ENCODE assay signal across 27 cellular contexts in genomic region chr7:99371376-99371920, GRCh38. TPM values are rescaled to one million over a fixed set of nuclear protein-coding genes. Genes with fewer than 3 reads are reported as not detected.
A peak's percentile ranks its signal among the peaks of the same experiment; 100 is the strongest.
DNase-seq lines count a peak whose midpoint lies in the region; ATAC-seq and TF ChIP-seq lines count a peak whose summit lies in the region.
"Had no signal": no experiment of that assay in that cellular context is flagged by ENCODE, and none has a peak within 500 bp of the region (broad histone marks: within the 10 kb centered on the region; RNA-seq: fewer than 3 reads in every experiment).

No MANE protein-coding gene starts in this region.

- no peaks in the 10 kb centered on the region for H3K9me3 Mint-ChIP-seq in Caco-2 (ENCODE audit: unreplicated experiment)
- H3K9me3 Mint-ChIP-seq: activated T-cell treated with anti-CD3 and anti-CD28 coated beads, Interleukin-2, amount 50 U/mL, for 72 hours; CD4-positive, CD25-positive, alpha-beta regulatory T cell; effector memory CD8-positive, alpha-beta T cell; T-helper 1 cell treated with Interleukin-12 subunit alpha and Interleukin-12 subunit beta and Interleukin-4 antibody, amounts not matched to agents 30 μg/mL and 1 μg/mL, for 36 hours had no signal

- H3K9me3 ChIP-seq in Caco-2 = no peaks in the 10 kb centered on the region
- no peaks in the 10 kb centered on the region for H3K9me3 ChIP-seq in hepatocyte (ENCODE audit: low read depth)
- no peaks in the 10 kb centered on the region for H3K9me3 ChIP-seq in spleen
- H3K9me3 ChIP-seq in WERI-Rb-1 (ENCODE audit: severe bottlenecking) = no peaks in the 10 kb centered on the region
- H3K9me3 ChIP-seq: colonic mucosa, gastroesophageal sphincter, mucosa of descending colon, Peyer's patch, thoracic aorta had no signal

- CTCF ChIA-PET in Caco-2 (lab: Charles Lee) = no interaction called here

- peaks cover 22% of the 10 kb centered on the region for H3K4me1 Mint-ChIP-seq in Caco-2 (ENCODE audit: low read depth, unreplicated experiment)

- POLR2A ChIA-PET in Caco-2 (lab: Charles Lee) = interaction anchor here (0.7 to 1.5 kb wide), 3 partner anchors 18 to 1160 kb away, joined by 3 to 17 read pairs (median 4); partner anchors contain the start of genes BHLHA15, BUD31 and PDAP1

- DNase-seq in Caco-2 (no peak), NCI-H226 (peak; percentile 25), hepatocyte (ENCODE audit: low spot score) (no peak), spleen (peak; percentile 63), NCI-H748 (lab: John Stamatoyannopoulos, UW; ENCODE audit: unreplicated experiment) (no peak), WERI-Rb-1 (no peak)
- DNase-seq: activated CD4-positive, alpha-beta T cell treated with anti-CD3 and anti-CD28 coated beads for 4 hours; activated naive CD4-positive, alpha-beta T cell treated with Interleukin-2 at 50 U/mL for 16 hours; activated T-cell treated with anti-CD3 and anti-CD28 coated beads, Interleukin-2, amount 50 U/mL, for 72 hours; amniotic stem cell; CD4-positive, CD25-positive, alpha-beta regulatory T cell; effector memory CD8-positive, alpha-beta T cell; Kasumi-1; mucosa of descending colon; MV-4-11; NCI-H1694; NCI-H2171; NCI-H524 treated with DMSO at 0.1 percent for 48 hours; Peyer's patch; stimulated activated CD4-positive, alpha-beta T cell treated with anti-CD3 and anti-CD28 coated beads, Interleukin-4, amount 100 ng/mL, for 1 hour; stimulated activated naive CD4-positive, alpha-beta T cell treated with Interleukin-2 at 50 U/mL for 16 hours had no signal

- no peak for TF ChIP-seq CTCF in Caco-2 (IDR thresholded peaks at IDR 0.05; ENCODE audit: insufficient read depth in 1 of 2, low read depth in 1 of 2, low read length in 1 of 2, severe bottlenecking in 1 of 2, unreplicated experiment in 1 of 2)
- TF ChIP-seq CTCF in hepatocyte (IDR thresholded peaks at IDR 0.05; ENCODE audit: poor library complexity) = no peak
- no peak for TF ChIP-seq CTCF in spleen (IDR thresholded peaks at IDR 0.05 in 8 of 11, conservative IDR thresholded peaks at IDR 0.05 in 3 of 11)
- no peak for TF ChIP-seq CTCF in WERI-Rb-1 (IDR thresholded peaks at IDR 0.05; ENCODE audit: low read depth, low read length)

- peak overlapping the region; percentile 58 for H3K4me3 Mint-ChIP-seq in Caco-2 (ENCODE audit: unreplicated experiment)
- H3K4me3 Mint-ChIP-seq: activated T-cell treated with anti-CD3 and anti-CD28 coated beads, Interleukin-2, amount 50 U/mL, for 72 hours; effector memory CD8-positive, alpha-beta T cell; T-helper 1 cell treated with Interleukin-12 subunit alpha and Interleukin-12 subunit beta and Interleukin-4 antibody, amounts not matched to agents 30 μg/mL and 1 μg/mL, for 36 hours had no signal

- no TSS peak for BruUV-seq in Caco-2 (replicated peaks; lab: Mats Ljungman, UMichigan)

- H3K36me3 Mint-ChIP-seq in Caco-2 (ENCODE audit: insufficient read depth, unreplicated experiment) = peaks cover 43% of the 10 kb centered on the region

- H3K4me1 ChIP-seq in Caco-2 (peaks cover 35% of the 10 kb centered on the region), hepatocyte (ENCODE audit: insufficient read depth) (peaks cover 12% of the 10 kb centered on the region), spleen (peaks cover 11 to 36% (median 25%) of the 10 kb centered on the region in 6 donors)

- H2AFZ ChIP-seq in hepatocyte = no peak overlapping the region

- no peak for TF ChIP-seq POLR2A in spleen (IDR thresholded peaks at IDR 0.05)

- H3K27me3 ChIP-seq in Caco-2 (replicated peaks; ENCODE audit: control insufficient read depth, insufficient read depth, low read length) = no peaks in the 10 kb centered on the region
- no peaks in the 10 kb centered on the region for H3K27me3 ChIP-seq in hepatocyte
- no peaks in the 10 kb centered on the region for H3K27me3 ChIP-seq in spleen (replicated peaks in 1 of 7)
- no peaks in the 10 kb centered on the region for H3K27me3 ChIP-seq in WERI-Rb-1 (ENCODE audit: insufficient read depth, low read depth, severe bottlenecking)
- H3K27me3 ChIP-seq: colonic mucosa, gastroesophageal sphincter, Peyer's patch had no signal

- no peaks in the 10 kb centered on the region for H4K20me1 ChIP-seq in hepatocyte (ENCODE audit: insufficient read depth, poor library complexity, severe bottlenecking)

- intact Hi-C loops in Caco-2 (cut with micrococcal nuclease; ENCODE audit: unreplicated experiment) = no loop called here
- intact Hi-C loops in spleen (cut with DNase I; ENCODE audit: low total_unique reads) = loop anchor here (5.0 kb wide), 1 partner anchor 36 kb away; the partner anchor contains the start of genes BUD31 and PDAP1

- peaks cover 8% of the 10 kb centered on the region for H3K79me2 ChIP-seq in hepatocyte

- H3K27ac Mint-ChIP-seq in Caco-2 (ENCODE audit: unreplicated experiment) = peak overlapping the region; percentile 95
- H3K27ac Mint-ChIP-seq: activated T-cell treated with anti-CD3 and anti-CD28 coated beads, Interleukin-2, amount 50 U/mL, for 72 hours; CD4-positive, CD25-positive, alpha-beta regulatory T cell; effector memory CD8-positive, alpha-beta T cell; T-helper 1 cell treated with Interleukin-12 subunit alpha and Interleukin-12 subunit beta and Interleukin-4 antibody, amounts not matched to agents 30 μg/mL and 1 μg/mL, for 36 hours had no signal

- H3K27ac ChIP-seq in hepatocyte (peak overlapping the region; percentile 80), spleen (no peak overlapping the region), WERI-Rb-1 (no peak overlapping the region)
- H3K27ac ChIP-seq: HL-60 had no signal

- no peaks in the 10 kb centered on the region; the same call in 1 of the 2 replicates for H3K36me3 ChIP-seq in Caco-2 (ENCODE audit: control insufficient read depth, insufficient read depth, low read length)
- no peaks in the 10 kb centered on the region for H3K36me3 ChIP-seq in hepatocyte (replicated peaks; ENCODE audit: insufficient read depth, low read depth)
- peaks cover under 1 to 34% (median 12%) of the 10 kb centered on the region in 6 donors for H3K36me3 ChIP-seq in spleen
- H3K36me3 ChIP-seq in WERI-Rb-1 = peaks cover 15% of the 10 kb centered on the region
- H3K36me3 ChIP-seq: colonic mucosa had no signal

- ATAC-seq in HG02798 (IDR thresholded peaks at IDR 0.05; ENCODE audit: poor library complexity, unreplicated experiment) = no peak
- ATAC-seq: activated T-cell treated with anti-CD3 and anti-CD28 coated beads, Interleukin-2, amount 50 U/mL, for 72 hours; effector memory CD8-positive, alpha-beta T cell; gastroesophageal sphincter; mucosa of descending colon had no signal

- H3K9me2 ChIP-seq in hepatocyte (replicated peaks; ENCODE audit: insufficient read depth) = no peaks in the 10 kb centered on the region

- WGBS in hepatocyte (ENCODE audit: low lambda C conversion rate, missing lambda C conversion rate) = 88% methylated on average over 11 of the region's 11 CpGs
- WGBS in spleen, 5 donors = 90 to 95% (median 92%) methylated on average over 11 of the region's 11 CpGs

- H3K4me3 ChIP-seq in Caco-2 (ENCODE audit: low read depth, low read length) (no peak overlapping the region), hepatocyte (no peak overlapping the region), spleen (no peak overlapping the region), WERI-Rb-1 (ENCODE audit: low read depth, low read length) (no peak overlapping the region)
- H3K4me3 ChIP-seq: colonic mucosa, gastroesophageal sphincter, mucosa of descending colon, thoracic aorta had no signal

- H3K4me2 ChIP-seq in hepatocyte = no peak overlapping the region

- H3K27me3 Mint-ChIP-seq in Caco-2 (ENCODE audit: insufficient read depth, unreplicated experiment) = no peaks in the 10 kb centered on the region
- H3K27me3 Mint-ChIP-seq: CD4-positive, CD25-positive, alpha-beta regulatory T cell; effector memory CD8-positive, alpha-beta T cell had no signal

RNA-seq across cellular contexts. Expression of gene ARPC1B, which starts 3.1 kb away (rescaled TPM):
- total RNA-seq in Caco-2 (2022) (128 and 135 TPM in 2 replicates), hepatocyte (139 and 153 TPM in 2 replicates), spleen (100 to 1,000 TPM; 302 to 758 (median 363) TPM)
- polyA plus RNA-seq in hepatocyte (199 and 205 TPM in 2 replicates), spleen (100 to 1,000 TPM; 348 to 537 (median 472) TPM)

RNA-seq across cellular contexts. Expression of gene PDAP1, which starts 36.9 kb away (rescaled TPM):
- total RNA-seq in Caco-2 (2022) (180 and 191 TPM in 2 replicates), hepatocyte (93.9 and 110 TPM in 2 replicates), spleen (10 to 100 TPM; 28.1 to 57.2 (median 52.8) TPM)
- polyA plus RNA-seq in hepatocyte (52.6 and 76.5 TPM in 2 replicates), spleen (100 to 1,000 TPM in 2 of 3 donors, 10 to 100 TPM in 1; 83.4 to 117 (median 108) TPM)

RNA-seq across cellular contexts. Expression of gene BUD31, which starts 37.3 kb away (rescaled TPM):
- total RNA-seq in Caco-2 (2022) = 199 and 220 TPM in 2 replicates
- 77.5 and 87.7 TPM in 2 replicates for total RNA-seq in hepatocyte
- 233 and 235 TPM in 2 replicates for polyA plus RNA-seq in hepatocyte
- total RNA-seq in spleen = 10 to 100 TPM; 48.4 to 72.7 (median 65.7) TPM
- polyA plus RNA-seq in spleen = 100 to 1,000 TPM in 2 of 3 donors, 10 to 100 TPM in 1; 98.7 to 124 (median 112) TPM

RNA-seq across cellular contexts. Expression of gene ARPC1A, which starts 45.8 kb away (rescaled TPM):
- total RNA-seq in Caco-2 (2022) (190 and 201 TPM in 2 replicates), hepatocyte (158 and 166 TPM in 2 replicates), spleen (100 to 1,000 TPM in 2 of 7 donors, 10 to 100 TPM in 5; 64.5 to 105 (median 91.6) TPM)
- polyA plus RNA-seq in hepatocyte (190 and 194 TPM in 2 replicates), spleen (100 to 1,000 TPM in 1 of 3 donors, 10 to 100 TPM in 2; 65.5 to 124 (median 71.7) TPM)

Comparison
In these comparisons a context has a peak if more than half of its experiments do, and no peak if none do; other contexts are left out.
1. DNase-seq: peak in NCI-H226 (single experiment) and spleen (single experiment); none in Caco-2 (0 of 2), hepatocyte (single experiment), NCI-H748 (single experiment) and WERI-Rb-1 (single experiment).